In the genomic region with DNA sequence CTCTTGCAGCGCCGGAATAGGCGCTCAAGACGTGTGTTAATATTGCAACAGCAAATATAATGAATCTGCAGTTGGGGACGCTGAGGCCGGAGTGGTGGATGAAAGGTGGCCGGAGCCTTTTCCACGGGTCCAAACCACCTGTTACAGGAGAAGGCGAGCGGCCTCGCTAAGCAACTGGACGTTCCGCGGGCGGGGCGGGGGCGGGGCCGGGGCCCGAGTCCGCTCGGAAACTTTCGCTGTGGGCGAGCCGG, we compare ENCODE assay signal across 8 cellular contexts. TPM values are rescaled to one million over a fixed set of nuclear protein-coding genes. Genes with fewer than 3 reads are reported as not detected.
A peak's percentile ranks its signal among the peaks of the same experiment; 100 is the strongest.
DNase-seq lines count a peak whose midpoint lies in the region; ATAC-seq and TF ChIP-seq lines count a peak whose summit lies in the region.

No MANE protein-coding gene starts in this region.

- H3K4me1 Mint-ChIP-seq in stimulated activated effector memory CD8-positive, alpha-beta T cell treated with anti-CD3 and anti-CD28 coated beads, Interleukin-12 subunit alpha, Interleukin-12 subunit beta, amount 100 ng/mL, for 72 hours: peaks cover 19% of the 10 kb centered on the region

- H3K4me3 Mint-ChIP-seq in stimulated activated effector memory CD8-positive, alpha-beta T cell treated with anti-CD3 and anti-CD28 coated beads, Interleukin-12 subunit alpha, Interleukin-12 subunit beta, amount 100 ng/mL, for 72 hours: peak overlapping the region; percentile 64

- H3K9ac ChIP-seq in SK-N-MC (ENCODE audit: insufficient read length): no peak overlapping the region

- ATAC-seq in GM21717 (IDR thresholded peaks at IDR 0.05; ENCODE audit: unreplicated experiment): peak; percentile 14
- ATAC-seq in stimulated activated effector memory CD8-positive, alpha-beta T cell treated with anti-CD3 and anti-CD28 coated beads, Interleukin-12 subunit alpha, Interleukin-12 subunit beta, amount 100 ng/mL, for 72 hours: no peak
- no peak for ATAC-seq in GM21825 (IDR thresholded peaks at IDR 0.05; ENCODE audit: unreplicated experiment)
- ATAC-seq in HG02588 (IDR thresholded peaks at IDR 0.05; ENCODE audit: unreplicated experiment): no peak

- no peaks in the 10 kb centered on the region for H3K9me3 Mint-ChIP-seq in stimulated activated effector memory CD8-positive, alpha-beta T cell treated with anti-CD3 and anti-CD28 coated beads, Interleukin-12 subunit alpha, Interleukin-12 subunit beta, amount 100 ng/mL, for 72 hours

- H3K4me3 ChIP-seq in SK-N-MC (peak overlapping the region; percentile 74), fibroblast of villous mesenchyme (ENCODE audit: low read depth, low read length) (peak overlapping the region; percentile 31)

- H3K27ac ChIP-seq in SK-N-MC: no peak overlapping the region

- H3K36me3 Mint-ChIP-seq in stimulated activated effector memory CD8-positive, alpha-beta T cell treated with anti-CD3 and anti-CD28 coated beads, Interleukin-12 subunit alpha, Interleukin-12 subunit beta, amount 100 ng/mL, for 72 hours: no peaks in the 10 kb centered on the region

- TF ChIP-seq CTCF in fibroblast of villous mesenchyme (IDR thresholded peaks at IDR 0.05; ENCODE audit: insufficient read depth, low read depth, low read length): no peak

- no peaks in the 10 kb centered on the region for H3K9me3 ChIP-seq in SK-N-MC (ENCODE audit: low read depth, low read length)

- H3K27ac Mint-ChIP-seq in stimulated activated effector memory CD8-positive, alpha-beta T cell treated with anti-CD3 and anti-CD28 coated beads, Interleukin-12 subunit alpha, Interleukin-12 subunit beta, amount 100 ng/mL, for 72 hours: no peak overlapping the region

- H3K36me3 ChIP-seq in SK-N-MC (ENCODE audit: insufficient read depth, low read length): no peaks in the 10 kb centered on the region

- DNase-seq in SK-N-MC (ENCODE audit: low read depth, low spot score) (no peak), fibroblast of villous mesenchyme (ENCODE audit: low read depth) (no peak), AG20443 (ENCODE audit: low spot score) (no peak), NCI-H524 treated with DMSO at 0.1 percent for 48 hours (lab: John Stamatoyannopoulos, UW) (no peak)
- no peak for DNase-seq in stimulated activated effector memory CD8-positive, alpha-beta T cell treated with anti-CD3 and anti-CD28 coated beads, Interleukin-12 subunit alpha, Interleukin-12 subunit beta, amount 100 ng/mL, for 72 hours (ENCODE audit: low spot score in 2 of 2)

RNA-seq across cellular contexts. Expression of a gene that starts 0.3 kb away (rescaled TPM):
- 39.3 and 42.3 TPM in 2 replicates for total RNA-seq in fibroblast of villous mesenchyme
